Comparison of ENCODE assay signal across 8 cellular contexts in genomic region chr4:47485047-47485692, GRCh38. TPM values are rescaled to one million over a fixed set of nuclear protein-coding genes. Genes with fewer than 3 reads are reported as not detected.
DNase-seq lines count a peak whose midpoint lies in the region; ATAC-seq and TF ChIP-seq lines count a peak whose summit lies in the region.

ATP10D (plus strand) TSS chr4:47485275; CDS start chr4:47512541, 27,266 bp downstream.

- peak; percentile 90 for DNase-seq in ACHN
- DNase-seq in NCI-H2196 (lab: John Stamatoyannopoulos, UW; ENCODE audit: unreplicated experiment): peak; percentile 80
- peak; percentile 82 for DNase-seq in activated B cell treated with CpG ODN at 0.5 μM for 24 hours
- DNase-seq in central memory CD4-positive, alpha-beta T cell: peak; percentile 66
- peak; percentile 88 for DNase-seq in inferior parietal cortex (ENCODE audit: extremely low spot score)
- peak; percentile 69 for DNase-seq in smooth muscle cell of the brain vasculature (ENCODE audit: low read depth, low spot score)

- H3K36me3 Mint-ChIP-seq in activated B cell treated with CpG ODN at 0.5 μM for 24 hours (ENCODE audit: low read depth): peaks cover 11% of the 10 kb centered on the region

- H3K27me3 Mint-ChIP-seq in activated B cell treated with CpG ODN at 0.5 μM for 24 hours: no peaks in the 10 kb centered on the region

- ATAC-seq in GM18868 (IDR thresholded peaks at IDR 0.05; ENCODE audit: unreplicated experiment) (peak; percentile 96), HG03103 (IDR thresholded peaks at IDR 0.05; ENCODE audit: low read depth, unreplicated experiment) (peak; percentile 94), activated B cell treated with CpG ODN at 0.5 μM for 24 hours (ENCODE audit: low read depth) (peak; percentile 96)

- intact Hi-C loops in activated B cell treated with CpG ODN at 0.5 μM for 24 hours (cut with micrococcal nuclease): loop anchor here (1.0 to 2.0 kb wide), 7 partner anchors 9 to 856 kb away; partner anchors contain the start of genes COMMD8 and SLAIN2

- H3K4me3 Mint-ChIP-seq in activated B cell treated with CpG ODN at 0.5 μM for 24 hours: peak within 1 kb of the TSS; percentile 99

- H3K4me1 Mint-ChIP-seq in activated B cell treated with CpG ODN at 0.5 μM for 24 hours: peaks cover 64% of the 10 kb centered on the region

- H3K27ac Mint-ChIP-seq in activated B cell treated with CpG ODN at 0.5 μM for 24 hours: peak within 1 kb of the TSS; percentile 99

- in situ Hi-C loops in ACHN (cut with HindIII; ENCODE audit: low pct_ligation_motif_present, low pct_unique_long_range_greater_than_20kb, low sequenced_read_pairs): no loop called here

- H3K9me3 Mint-ChIP-seq in activated B cell treated with CpG ODN at 0.5 μM for 24 hours: peaks cover 5% of the 10 kb centered on the region

- CTCF ChIA-PET in activated B cell treated with CpG ODN at 0.5 μM for 24 hours (lab: Charles Lee): interaction anchor here (1.0 to 3.6 kb wide), 8 partner anchors 8 to 102 kb away, joined by 3 to 32 read pairs (median 7); partner anchors contain the start of gene COMMD8

- TF ChIP-seq CTCF in activated B cell treated with CpG ODN at 0.5 μM for 24 hours (IDR thresholded peaks at IDR 0.05): no peak

- POLR2A ChIA-PET in activated B cell treated with CpG ODN at 0.5 μM for 24 hours (lab: Charles Lee): interaction anchor here (0.7 to 4.1 kb wide), 10 partner anchors 9 to 429 kb away, joined by 3 to 71 read pairs (median 6); partner anchors contain the start of genes COMMD8 and NFXL1

RNA-seq across cellular contexts. Expression of gene ATP10D, which starts in this region (rescaled TPM):
- total RNA-seq in activated B cell treated with CpG ODN at 0.5 μM for 24 hours: 26.2 and 31.6 TPM in 2 replicates

Comparison
In these comparisons a context has a peak if more than half of its experiments do, and no peak if none do; other contexts are left out.
1. Peak in every context shown above with its lines: DNase-seq and ATAC-seq.